Comparison of ENCODE assay signal across 1 cellular context in genomic region chr18:39184176-39184575, GRCh38.
TF ChIP-seq lines count a peak whose summit lies in the region.

No MANE protein-coding gene starts in this region.

TF ChIP-seq in SK-N-SH, 30 proteins besides CTCF, POLR2A, EP300 and RAD21 (continued from another document):
- TF ChIP-seq JUND (IDR thresholded peaks at IDR 0.05) (no peak), FOXM1 (IDR thresholded peaks at IDR 0.05; ENCODE audit: low read depth) (no peak), SMC3 (IDR thresholded peaks at IDR 0.05; ENCODE audit: low read depth, low read length) (no peak), CHD2 (IDR thresholded peaks at IDR 0.05; ENCODE audit: low read length, partially characterized antibody) (peak; percentile 75), FOSL2 (IDR thresholded peaks at IDR 0.05; ENCODE audit: borderline replicate concordance, low read depth) (no peak), GATA2 (CRISPR knock-in tag; IDR thresholded peaks at IDR 0.05) (peak; percentile 98), POLR2AphosphoS5 (IDR thresholded peaks at IDR 0.05; ENCODE audit: low read depth, low read length) (no peak), ELF1 (IDR thresholded peaks at IDR 0.05) (no peak), RFX5 (IDR thresholded peaks at IDR 0.05; ENCODE audit: low read length) (no peak), GABPA (IDR thresholded peaks at IDR 0.05; ENCODE audit: low read depth) (no peak), FOXJ3 (CRISPR knock-in tag; IDR thresholded peaks at IDR 0.05) (peak; percentile 86), MXI1 (IDR thresholded peaks at IDR 0.05; ENCODE audit: low read depth, low read length) (peak; percentile 23; the same call in 1 of the 2 replicates), MAX (IDR thresholded peaks at IDR 0.05; ENCODE audit: low read depth) (no peak), RCOR1 (IDR thresholded peaks at IDR 0.05; ENCODE audit: low read length) (peak; percentile 94), IRF3 (IDR thresholded peaks at IDR 0.05; ENCODE audit: low read depth, low read length) (no peak), RXRA (IDR thresholded peaks at IDR 0.05; ENCODE audit: borderline replicate concordance, low read depth) (no peak), MEF2A (IDR thresholded peaks at IDR 0.05; ENCODE audit: borderline replicate concordance, low read depth) (no peak)
